Comparison of ENCODE assay signal across 8 cellular contexts in genomic region chr3:18422972-18423371, GRCh38. TPM values are rescaled to one million over a fixed set of nuclear protein-coding genes. Genes with fewer than 3 reads are reported as not detected.
DNase-seq lines count a peak whose midpoint lies in the region; ATAC-seq, FAIRE-seq and TF ChIP-seq lines count a peak whose summit lies in the region.

No MANE protein-coding gene starts in this region.

- no peak for TF ChIP-seq CTCF in activated CD8-positive, alpha-beta T cell treated with anti-CD3 and anti-CD28 coated beads for 36 hours (IDR thresholded peaks at IDR 0.05)
- no peak for TF ChIP-seq CTCF in keratinocyte (optimal IDR thresholded peaks at IDR 0.05 in 1 of 3, IDR thresholded peaks at IDR 0.05 in 1 of 3, conservative IDR thresholded peaks at IDR 0.05 in 1 of 3; ENCODE audit: extremely low read depth in 1 of 3, insufficient read depth in 2 of 3, low read length in 3 of 3)

- intact Hi-C loops in activated CD8-positive, alpha-beta T cell treated with anti-CD3 and anti-CD28 coated beads for 36 hours (cut with micrococcal nuclease) = loop anchor here (5.0 kb wide), 1 partner anchor 319 kb away; no protein-coding TSS in a partner anchor

- H3K36me3 Mint-ChIP-seq in activated CD8-positive, alpha-beta T cell treated with anti-CD3 and anti-CD28 coated beads for 36 hours (ENCODE audit: low read depth) = peaks cover 76% of the 10 kb centered on the region

- no peaks in the 10 kb centered on the region for H3K27me3 ChIP-seq in keratinocyte (ENCODE audit: control insufficient read depth, extremely low read depth, insufficient read depth, low read length)
- H3K27me3 ChIP-seq in stomach smooth muscle (ENCODE audit: control insufficient read depth in 1 of 2, insufficient read depth in 2 of 2, low read length in 2 of 2) = no peaks in the 10 kb centered on the region

- peak overlapping the region; percentile 90 for H3K4me3 Mint-ChIP-seq in activated CD8-positive, alpha-beta T cell treated with anti-CD3 and anti-CD28 coated beads for 36 hours

- no peak overlapping the region for H3K9ac ChIP-seq in keratinocyte (ENCODE audit: control insufficient read depth, extremely low read depth, insufficient read depth, low read length)
- H3K9ac ChIP-seq in stomach smooth muscle (ENCODE audit: low read length in 2 of 2) = peak overlapping the region; percentile 51 to 92

- no peaks in the 10 kb centered on the region for H3K9me3 Mint-ChIP-seq in activated CD8-positive, alpha-beta T cell treated with anti-CD3 and anti-CD28 coated beads for 36 hours

- dilution Hi-C loops in keratinocyte (cut with MboI; ENCODE audit: extremely low pct_ligation_motif_present, low sequenced_read_pairs) = no loop called here

- CTCF ChIA-PET in activated CD8-positive, alpha-beta T cell treated with anti-CD3 and anti-CD28 coated beads for 36 hours (lab: Charles Lee) = interaction anchor here (0.8 to 1.1 kb wide), 2 partner anchors 10 to 11 kb away, joined by 3 read pairs; no protein-coding TSS in a partner anchor

- H4K20me1 ChIP-seq in keratinocyte (ENCODE audit: control insufficient read depth, extremely low read depth, insufficient read depth, low read length) = no peaks in the 10 kb centered on the region

- no peak for ATAC-seq in activated CD8-positive, alpha-beta T cell treated with anti-CD3 and anti-CD28 coated beads for 36 hours
- no peak for ATAC-seq in GM18502 (IDR thresholded peaks at IDR 0.05; ENCODE audit: poor library complexity, unreplicated experiment)

- H3K9me3 ChIP-seq in keratinocyte (ENCODE audit: control insufficient read depth, low read depth, low read length) = no peaks in the 10 kb centered on the region
- no peaks in the 10 kb centered on the region for H3K9me3 ChIP-seq in stomach smooth muscle (ENCODE audit: control insufficient read depth in 2 of 2, low read length in 2 of 2)

- H3K27me3 Mint-ChIP-seq in activated CD8-positive, alpha-beta T cell treated with anti-CD3 and anti-CD28 coated beads for 36 hours = no peaks in the 10 kb centered on the region

- FAIRE-seq in keratinocyte (lab: Jason Lieb, UNC) = no peak

- H3K79me2 ChIP-seq in keratinocyte (ENCODE audit: control insufficient read depth, insufficient read depth, low read length) = no peaks in the 10 kb centered on the region

- H3K27ac Mint-ChIP-seq in activated CD8-positive, alpha-beta T cell treated with anti-CD3 and anti-CD28 coated beads for 36 hours = peak overlapping the region; percentile 97

- peak overlapping the region; percentile 98 for H3K4me2 ChIP-seq in keratinocyte (ENCODE audit: control insufficient read depth, extremely low read depth, insufficient read depth, low read depth, low read length)

- H3K4me1 Mint-ChIP-seq in activated CD8-positive, alpha-beta T cell treated with anti-CD3 and anti-CD28 coated beads for 36 hours (ENCODE audit: low read depth) = peaks cover 70% of the 10 kb centered on the region

- H3K36me3 ChIP-seq in keratinocyte (ENCODE audit: control insufficient read depth in 2 of 2, extremely low read depth in 1 of 2, insufficient read depth in 2 of 2, low read length in 2 of 2) (no peaks in the 10 kb centered on the region), stomach smooth muscle (ENCODE audit: control insufficient read depth in 2 of 2, insufficient read depth in 2 of 2, low read length in 2 of 2) (peaks cover 0 to 4% of the 10 kb centered on the region in 2 donors)

- no peaks in the 10 kb centered on the region for H3K9me1 ChIP-seq in keratinocyte (ENCODE audit: control insufficient read depth, extremely low read depth, insufficient read depth, low read length)

- H3K27ac ChIP-seq in keratinocyte (ENCODE audit: control insufficient read depth, insufficient read depth, low read length) (no peak overlapping the region), stomach smooth muscle (ENCODE audit: low read length) (no peak overlapping the region)

- H2AFZ ChIP-seq in keratinocyte (ENCODE audit: control insufficient read depth, low read length) = peak overlapping the region; percentile 60

- POLR2A ChIA-PET in activated CD8-positive, alpha-beta T cell treated with anti-CD3 and anti-CD28 coated beads for 36 hours (lab: Charles Lee) = interaction anchor here (0.7 to 13.2 kb wide), 15 partner anchors 9 to 344 kb away, joined by 3 to 330 read pairs (median 4); no protein-coding TSS in a partner anchor

- H3K4me1 ChIP-seq in keratinocyte (ENCODE audit: control insufficient read depth, extremely low read depth, insufficient read depth, low read length) (peaks cover 11% of the 10 kb centered on the region), stomach smooth muscle (ENCODE audit: control insufficient read depth, insufficient read depth, low read length) (peaks cover 1% of the 10 kb centered on the region)

- DNase-seq in NCI-H82 (lab: John Stamatoyannopoulos, UW) (peak; percentile 26), NCI-H82 treated with DMSO at 0.1 percent for 48 hours (lab: John Stamatoyannopoulos, UW; ENCODE audit: unreplicated experiment) (no peak), keratinocyte (ENCODE audit: low read depth, low spot score) (no peak), DMS153 (lab: John Stamatoyannopoulos, UW) (no peak)
- DNase-seq in activated CD8-positive, alpha-beta T cell treated with anti-CD3 and anti-CD28 coated beads for 36 hours = no peak
- DNase-seq in stimulated activated CD8-positive, alpha-beta memory T cell treated with anti-CD3 and anti-CD28 coated beads, Interleukin-4, amount 100 ng/mL, for 48 hours = no peak

- H3K4me3 ChIP-seq in keratinocyte (ENCODE audit: control insufficient read depth in 2 of 3, extremely low read depth in 1 of 3, insufficient read depth in 2 of 3, low read depth in 1 of 3, low read length in 3 of 3) = peak overlapping the region in 1 of 3 experiments; percentile 77
- peak overlapping the region; percentile 82 to 86 for H3K4me3 ChIP-seq in stomach smooth muscle (ENCODE audit: low read length in 2 of 2)

RNA-seq across cellular contexts. Expression of gene SATB1, which starts 2.2 kb away (rescaled TPM):
- 100 to 1,000 TPM; 208 to 213 TPM for total RNA-seq in activated CD8-positive, alpha-beta T cell treated with anti-CD3 and anti-CD28 coated beads for 36 hours
- polyA plus RNA-seq in keratinocyte = 7.8 to 9.0 TPM (median 9.0 TPM) in 3 replicates
- polyA plus RNA-seq in keratinocyte (2011; ENCODE audit: low read depth) = 4.3 TPM
- polyA plus RNA-seq in keratinocyte (2011; cell fraction: cytosol; rRNA removed) = 8.1 and 15.7 TPM in 2 replicates
- 22.9 and 25.0 TPM in 2 replicates for polyA plus RNA-seq in keratinocyte (2011; cell fraction: nucleus; rRNA removed)
- polyA plus RNA-seq in keratinocyte (2012; ENCODE audit: low replicate concordance) = 3.6 and 5.7 TPM in 2 replicates
- polyA minus RNA-seq in keratinocyte = 1.4 to 24.8 TPM (median 12.7 TPM) in 3 replicates
- 15.2 TPM for polyA minus RNA-seq in keratinocyte (2011; cell fraction: cytosol; rRNA and poly(A)+ RNA removed)
- polyA minus RNA-seq in keratinocyte (2011; cell fraction: nucleus; rRNA and poly(A)+ RNA removed) = 6.9 and 12.4 TPM in 2 replicates
